8 cellular contexts compared by ENCODE assay signal in genomic region chr17:15261818-15262290, GRCh38. TPM values are rescaled to one million over a fixed set of nuclear protein-coding genes. Genes with fewer than 3 reads are reported as not detected.
DNase-seq lines count a peak whose midpoint lies in the region; ATAC-seq lines count a peak whose summit lies in the region.

No MANE protein-coding gene starts in this region.

- H3K27ac ChIP-seq in adipose tissue (ENCODE audit: low read depth, low read length) (peak overlapping the region; percentile 92), right cardiac atrium (ENCODE audit: low read length) (peak overlapping the region; percentile 96)

- 6 to 17% (median 8%) methylated on average over 9 of the region's 9 CpGs for WGBS in adipose tissue, 3 donors
- 1% methylated on average over 9 of the region's 9 CpGs for WGBS in right cardiac atrium

- H3K4me1 ChIP-seq in right cardiac atrium (ENCODE audit: control insufficient read depth, insufficient read depth, low read length), result peaks cover 11% of the 10 kb centered on the region

- intact Hi-C loops in right cardiac atrium (cut with DNase I), result loop anchor here in 3 of 4 donors (2.0 to 10.0 kb wide), 5 partner anchors 80 to 241 kb away; partner anchors contain the start of gene TEKT3 (in 1 of the 3)

- peak; percentile 3 to 17 for ATAC-seq in right cardiac atrium
- no peak for ATAC-seq in GM18498 (IDR thresholded peaks at IDR 0.05; ENCODE audit: unreplicated experiment)
- ATAC-seq in HG02759 (IDR thresholded peaks at IDR 0.05; ENCODE audit: unreplicated experiment), result no peak

- no peaks in the 10 kb centered on the region for H3K9me3 ChIP-seq in right cardiac atrium (ENCODE audit: control insufficient read depth, low read length)

- DNase-seq in ELR (ENCODE audit: low read depth), result peak; percentile 39
- peak in 2 of 3 donors; percentile 67 to 80 for DNase-seq in right cardiac atrium
- DNase-seq in putamen (ENCODE audit: low spot score), result peak; percentile 60
- DNase-seq in ureter (ENCODE audit: low spot score), result no peak
- DNase-seq in NCI-H2171 (lab: John Stamatoyannopoulos, UW), result no peak

- peak overlapping the region; percentile 67 for H3K4me3 ChIP-seq in right cardiac atrium (ENCODE audit: low read length)

- no peaks in the 10 kb centered on the region for H3K27me3 ChIP-seq in right cardiac atrium (ENCODE audit: control insufficient read depth, insufficient read depth)

RNA-seq across cellular contexts. Expression of gene PMP22, which starts 3.3 kb away (rescaled TPM):
- polyA plus RNA-seq in adipose tissue, result 100 to 1,000 TPM in 2 of 3 donors, 10 to 100 TPM in 1; 23.7 to 184 (median 182) TPM
- total RNA-seq in right cardiac atrium, result 100 to 1,000 TPM; 116 to 137 (median 123) TPM
- 127 TPM for polyA plus RNA-seq in right cardiac atrium
- 117 TPM for total RNA-seq in ureter

Comparison
In these comparisons a context has a peak if more than half of its experiments do, and no peak if none do; other contexts are left out.
1. DNase-seq: peak in ELR (single experiment), right cardiac atrium (2 of 3) and putamen (single experiment); none in ureter (single experiment) and NCI-H2171 (single experiment).
2. ATAC-seq: peak in right cardiac atrium (2 of 2); none in GM18498 (single experiment) and HG02759 (single experiment).